Comparison of ENCODE assay signal across 16 cellular contexts in the genomic region with DNA sequence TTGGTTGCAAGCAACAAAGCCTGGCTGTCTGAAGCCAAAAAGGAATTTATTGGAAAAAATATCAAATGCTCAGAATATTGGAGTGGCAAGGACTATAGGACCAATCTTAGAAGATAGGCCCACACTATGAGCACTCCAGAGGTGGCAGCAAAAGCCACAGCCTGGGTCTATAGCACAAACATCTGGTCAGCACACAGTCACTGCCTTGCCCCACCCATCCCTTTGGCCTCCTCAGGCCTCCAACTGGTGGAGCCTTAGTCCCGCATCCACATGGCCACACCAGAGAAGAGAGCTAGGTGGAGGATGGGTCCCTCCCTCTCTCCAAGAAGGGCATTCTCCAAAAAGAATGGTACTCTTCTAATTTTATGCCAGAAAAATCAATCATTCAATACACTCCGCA. TPM values are rescaled to one million over a fixed set of nuclear protein-coding genes. Genes with fewer than 3 reads are reported as not detected.
DNase-seq lines count a peak whose midpoint lies in the region; ATAC-seq, FAIRE-seq and TF ChIP-seq lines count a peak whose summit lies in the region.
"Had no signal": no experiment of that assay in that cellular context is flagged by ENCODE, and none has a peak within 500 bp of the region (broad histone marks: within the 10 kb centered on the region; RNA-seq: fewer than 3 reads in every experiment).

No MANE protein-coding gene starts in this region.

- no peak for TF ChIP-seq RAD21 in K562 (CRISPR knock-in tag; conservative IDR thresholded peaks at IDR 0.05 in 1 of 2, IDR thresholded peaks at IDR 0.05 in 1 of 2)

- peak; percentile 21 for DNase-seq in GM23248
- DNase-seq in Karpas-422 = no peak
- DNase-seq in K562 (ENCODE audit: extremely low read depth in 1 of 4, low spot score in 3 of 4) = peak in 2 of 4 experiments; percentile 34 to 47
- no peak for DNase-seq in NCI-H2107 (lab: John Stamatoyannopoulos, UW)
- DNase-seq in Right ventricle myocardium inferior (ENCODE audit: missing footprints) = no peak
- DNase-seq: AML-193, DMS79, KG1, MV-4-11, NCI-H1694 treated with DMSO at 0.1 percent for 48 hours, NCI-H2227 treated with DMSO at 0.1 percent for 48 hours, NCI-H524, PC-9 had no signal

- 79 to 83% methylated on average over 2 of the region's 2 CpGs for WGBS in GM23248 (ENCODE audit: low coverage in 1 of 2, low lambda C conversion rate in 2 of 2, missing lambda C conversion rate in 2 of 2), 2 experiments
- 87% methylated on average over 2 of the region's 2 CpGs for WGBS in K562 (ENCODE audit: insufficient coverage, low coverage, missing lambda C conversion rate)

- TF ChIP-seq POLR2A in K562 (conservative IDR thresholded peaks at IDR 0.05) = no peak

- in situ Hi-C loops in GM23248 (cut with MboI) (no loop called here), K562 (cut with MboI) (no loop called here)

- H3K9ac ChIP-seq in GM23248 (no peak overlapping the region), Karpas-422 (ENCODE audit: low read length) (no peak overlapping the region), K562 (ENCODE audit: insufficient read depth in 1 of 2, low read depth in 2 of 2, low read length in 2 of 2) (no peak overlapping the region), skeletal muscle satellite cell (ENCODE audit: low read depth, low read length) (no peak overlapping the region)

- peaks cover 100% of the 10 kb centered on the region for H3K79me2 ChIP-seq in GM23248 (ENCODE audit: insufficient read depth)
- peaks cover 96% of the 10 kb centered on the region for H3K79me2 ChIP-seq in Karpas-422 (ENCODE audit: low read length)
- H3K79me2 ChIP-seq in K562 (ENCODE audit: control insufficient read depth, insufficient read depth, low read length) = peaks cover 97% of the 10 kb centered on the region

- intact Hi-C loops in K562 (cut with micrococcal nuclease) = no loop called here
- intact Hi-C loops in Right ventricle myocardium inferior (cut with DNase I) = no loop called here

- H2AFZ ChIP-seq in GM23248 (no peak overlapping the region), Karpas-422 (ENCODE audit: low read length) (no peak overlapping the region), K562 (ENCODE audit: low read depth, low read length) (no peak overlapping the region)
- H2AFZ ChIP-seq: PC-9 had no signal

- H3K4me2 ChIP-seq in GM23248 (ENCODE audit: unreplicated experiment) (no peak overlapping the region), Karpas-422 (ENCODE audit: low read depth, low read length, poor library complexity, severe bottlenecking) (no peak overlapping the region), K562 (ENCODE audit: insufficient read depth, low read length) (no peak overlapping the region), skeletal muscle satellite cell (ENCODE audit: low read length) (peak overlapping the region; percentile 9)
- H3K4me2 ChIP-seq: PC-9 had no signal

- peaks cover 12% of the 10 kb centered on the region for H3K4me1 ChIP-seq in GM23248 (ENCODE audit: insufficient read depth)
- H3K4me1 ChIP-seq in Karpas-422 (ENCODE audit: low read length) = peaks cover 37% of the 10 kb centered on the region
- H3K4me1 ChIP-seq in K562 (replicated peaks in 1 of 2; ENCODE audit: control insufficient read depth in 2 of 2, insufficient read depth in 2 of 2, low read length in 2 of 2) = peaks cover 3 to 12% of the 10 kb centered on the region in 2 experiments; a peak in 4 of 5 replicates
- H3K4me1 ChIP-seq in skeletal muscle satellite cell (ENCODE audit: control insufficient read depth, insufficient read depth, low read length) = peaks cover 23% of the 10 kb centered on the region

- TF ChIP-seq EP300 in K562 (IDR thresholded peaks at IDR 0.05; ENCODE audit: low read length) = no peak

- no peaks in the 10 kb centered on the region for H3K27me3 ChIP-seq in GM23248 (replicated peaks; ENCODE audit: insufficient read depth)
- H3K27me3 ChIP-seq in Karpas-422 (ENCODE audit: low read length) = no peaks in the 10 kb centered on the region
- H3K27me3 ChIP-seq in K562 (ENCODE audit: control insufficient read depth in 2 of 2, insufficient read depth in 2 of 2, low read length in 2 of 2) = no peaks in the 10 kb centered on the region
- H3K27me3 ChIP-seq in skeletal muscle satellite cell (ENCODE audit: control insufficient read depth, insufficient read depth, low read length) = no peaks in the 10 kb centered on the region

- H3K9me1 ChIP-seq in K562 (ENCODE audit: control insufficient read depth, insufficient read depth, low read length) = no peaks in the 10 kb centered on the region

- H3K9me3 ChIP-seq in GM23248 (ENCODE audit: low read depth) = no peaks in the 10 kb centered on the region
- no peaks in the 10 kb centered on the region for H3K9me3 ChIP-seq in Karpas-422 (ENCODE audit: low read length)
- no peaks in the 10 kb centered on the region for H3K9me3 ChIP-seq in K562 (replicated peaks; ENCODE audit: control insufficient read depth, insufficient read depth, low read depth, low read length)
- no peaks in the 10 kb centered on the region for H3K9me3 ChIP-seq in skeletal muscle satellite cell (replicated peaks; ENCODE audit: low read length)

- no TSS peak for BruUV-seq in K562 (replicated peaks; lab: Mats Ljungman, UMichigan)

- FAIRE-seq in K562 (lab: Jason Lieb, UNC) = no peak

- POLR2A ChIA-PET in K562 (lab: Yijun Ruan, JAX) = interaction anchor here (0.6 to 1.9 kb wide), 4 partner anchors 8 to 37 kb away, joined by 3 to 9 read pairs (median 4); no protein-coding TSS in a partner anchor

- no peaks in the 10 kb centered on the region for H3K36me3 ChIP-seq in GM23248 (ENCODE audit: low read depth)
- peaks cover 13% of the 10 kb centered on the region; the same call in 1 of the 2 replicates for H3K36me3 ChIP-seq in Karpas-422 (ENCODE audit: insufficient read depth, low read length)
- H3K36me3 ChIP-seq in K562 (ENCODE audit: control insufficient read depth, insufficient read depth, low read length) = peaks cover 50% of the 10 kb centered on the region; the same call in 2 of the 3 replicates
- no peaks in the 10 kb centered on the region for H3K36me3 ChIP-seq in skeletal muscle satellite cell (ENCODE audit: insufficient read depth, low read length)

- H4K20me1 ChIP-seq in GM23248 (ENCODE audit: insufficient read depth) (peaks cover 4% of the 10 kb centered on the region; the same call in 1 of the 2 replicates), Karpas-422 (ENCODE audit: insufficient read depth, low read depth, low read length) (peaks cover 28% of the 10 kb centered on the region; the same call in 1 of the 2 replicates), K562 (replicated peaks; ENCODE audit: control insufficient read depth, insufficient read depth, low read length) (peaks cover 13% of the 10 kb centered on the region)

- CTCF ChIA-PET in K562 (lab: Yijun Ruan, JAX; ENCODE audit: low intra/inter-chr PET ratio) = no interaction called here

- no peak overlapping the region for H3K4me3 ChIP-seq in GM23248
- no peak overlapping the region for H3K4me3 ChIP-seq in Karpas-422 (ENCODE audit: low read length)
- H3K4me3 ChIP-seq in K562 = no peak overlapping the region
- no peak overlapping the region for H3K4me3 ChIP-seq in skeletal muscle satellite cell (ENCODE audit: low read length)
- H3K4me3 ChIP-seq: PC-9 had no signal

- no peaks in the 10 kb centered on the region for H3K9me2 ChIP-seq in GM23248 (ENCODE audit: insufficient read depth)
- no peaks in the 10 kb centered on the region for H3K9me2 ChIP-seq in Karpas-422 (replicated peaks; ENCODE audit: insufficient read depth, low read length)

- H3F3A ChIP-seq in GM23248 (ENCODE audit: insufficient read depth) = peaks cover 18% of the 10 kb centered on the region

- H3K27ac ChIP-seq in GM23248 (no peak overlapping the region), Karpas-422 (ENCODE audit: low read length) (0 out of 2 replicates have a peak overlapping the region, but pooled peaks have one; percentile 34), K562 (ENCODE audit: extremely low read depth, low read depth, low read length) (no peak overlapping the region)
- H3K27ac ChIP-seq: C4-2B, PC-9 had no signal

- ATAC-seq in K562 (peak; percentile 79), HG03095 (IDR thresholded peaks at IDR 0.05; ENCODE audit: unreplicated experiment) (no peak), Right ventricle myocardium inferior (no peak)

- no peak for TF ChIP-seq CTCF in K562 (IDR thresholded peaks at IDR 0.05 in 2 of 3, conservative IDR thresholded peaks at IDR 0.05 in 1 of 3; ENCODE audit: insufficient read depth in 2 of 3, low read depth in 1 of 3, low read length in 3 of 3)

RNA-seq across cellular contexts. Expression of gene NUDT3, which starts 14.0 kb away (rescaled TPM):
- 11.5 and 13.8 TPM in 2 replicates for total RNA-seq in GM23248 (2014; rRNA removed; shearing (Covaris generic))
- polyA plus RNA-seq in GM23248 (2016; fragmentation: Nextera tagmentation; extraction: Ambion mirVana) (8.1 and 8.9 TPM in 2 replicates), K562 (2011; rRNA removed) (68.5 and 81.2 TPM in 2 replicates), K562 (2014; fragmentation: Illumina TruSeq; extraction: Trizol) (54.8 and 56.0 TPM in 2 replicates), K562 (2014; fragmentation: Nextera tagmentation; extraction: Ambion mirVana) (10 to 100 TPM in 1 of 2 experiments, 1 to 10 TPM in 1; 5.4 to 57.7 TPM), K562 (2014; rRNA removed) (54.4 and 56.8 TPM in 2 replicates)
- total RNA-seq in Karpas-422 (2014; rRNA removed; shearing (Covaris generic); ENCODE audit: low replicate concordance) = 33.7 and 41.7 TPM in 2 replicates
- total RNA-seq in K562 (2011; cell fraction: chromatin; rRNA removed; ENCODE audit: low replicate concordance) = 19.3 and 42.2 TPM in 2 replicates
- 17.3 and 21.3 TPM in 2 replicates for total RNA-seq in K562 (2011; cell fraction: nucleolus; rRNA removed)
- 38.4 and 67.7 TPM in 2 replicates for total RNA-seq in K562 (2011; cell fraction: nucleoplasm; rRNA removed)
- total RNA-seq in K562 (2014; rRNA removed) (47.3 and 51.0 TPM in 2 replicates), K562 (2014; rRNA removed; fragmentation: Illumina TruSeq; extraction: Trizol) (61.8 and 70.8 TPM in 2 replicates), K562 (2015; rRNA removed; fragmentation: Illumina TruSeq; extraction: Trizol) (57.2 and 59.8 TPM in 2 replicates), K562 (2021) (49.8 and 56.4 TPM in 2 replicates), Right ventricle myocardium inferior (47.6 TPM)
- polyA plus RNA-seq in K562 (2011; cell fraction: cytosol; rRNA removed) = 29.2 and 49.7 TPM in 2 replicates
- 20.7 and 29.1 TPM in 2 replicates for polyA plus RNA-seq in K562 (2011; cell fraction: nucleus; rRNA removed)
- polyA plus RNA-seq in K562 (2012) = 15.2 and 19.2 TPM in 2 replicates
- polyA minus RNA-seq in K562 (2011; rRNA and poly(A)+ RNA removed) = 105 and 133 TPM in 2 replicates
- 46.1 and 59.9 TPM in 2 replicates for polyA minus RNA-seq in K562 (2011; cell fraction: cytosol; rRNA and poly(A)+ RNA removed)
- polyA minus RNA-seq in K562 (2011; cell fraction: nucleus; rRNA and poly(A)+ RNA removed) = 9.4 and 18.1 TPM in 2 replicates
- total RNA-seq in skeletal muscle satellite cell (2012; rRNA removed) = 19.0 and 19.2 TPM in 2 replicates

RNA-seq across cellular contexts. Expression of gene RPS10, which starts 47.4 kb away (rescaled TPM):
- 1,857 and 2,539 TPM in 2 replicates for total RNA-seq in GM23248 (2014; rRNA removed; shearing (Covaris generic))
- polyA plus RNA-seq in GM23248 (2016; fragmentation: Nextera tagmentation; extraction: Ambion mirVana) (573 and 596 TPM in 2 replicates), K562 (2011; rRNA removed) (5,201 and 6,397 TPM in 2 replicates), K562 (2014; fragmentation: Illumina TruSeq; extraction: Trizol) (4,753 and 5,213 TPM in 2 replicates), K562 (2014; fragmentation: Nextera tagmentation; extraction: Ambion mirVana) (1,000 to 10,000 TPM; 2,680 to 3,048 TPM), K562 (2014; rRNA removed) (4,615 and 5,251 TPM in 2 replicates)
- total RNA-seq in Karpas-422 (2014; rRNA removed; shearing (Covaris generic); ENCODE audit: low replicate concordance) = 2,938 and 3,077 TPM in 2 replicates
- 244 and 499 TPM in 2 replicates for total RNA-seq in K562 (2011; cell fraction: chromatin; rRNA removed; ENCODE audit: low replicate concordance)
- total RNA-seq in K562 (2011; cell fraction: nucleolus; rRNA removed) = 961 and 1,244 TPM in 2 replicates
- 1,028 and 1,732 TPM in 2 replicates for total RNA-seq in K562 (2011; cell fraction: nucleoplasm; rRNA removed)
- total RNA-seq in K562 (2014; rRNA removed) (3,907 and 4,273 TPM in 2 replicates), K562 (2014; rRNA removed; fragmentation: Illumina TruSeq; extraction: Trizol) (2,809 and 3,197 TPM in 2 replicates), K562 (2015; rRNA removed; fragmentation: Illumina TruSeq; extraction: Trizol) (3,578 and 3,876 TPM in 2 replicates), K562 (2021) (3,062 and 3,200 TPM in 2 replicates), Right ventricle myocardium inferior (718 TPM)
- 12,487 and 14,962 TPM in 2 replicates for polyA plus RNA-seq in K562 (2011; cell fraction: cytosol; rRNA removed)
- 1,847 and 2,630 TPM in 2 replicates for polyA plus RNA-seq in K562 (2011; cell fraction: nucleus; rRNA removed)
- polyA plus RNA-seq in K562 (2012) = 4,197 and 5,822 TPM in 2 replicates
- 2,379 and 2,522 TPM in 2 replicates for polyA minus RNA-seq in K562 (2011; rRNA and poly(A)+ RNA removed)
- 976 and 1,028 TPM in 2 replicates for polyA minus RNA-seq in K562 (2011; cell fraction: cytosol; rRNA and poly(A)+ RNA removed)
- 203 and 375 TPM in 2 replicates for polyA minus RNA-seq in K562 (2011; cell fraction: nucleus; rRNA and poly(A)+ RNA removed)
- total RNA-seq in skeletal muscle satellite cell (2012; rRNA removed) = 2,752 and 3,798 TPM in 2 replicates
